In the genomic region with DNA sequence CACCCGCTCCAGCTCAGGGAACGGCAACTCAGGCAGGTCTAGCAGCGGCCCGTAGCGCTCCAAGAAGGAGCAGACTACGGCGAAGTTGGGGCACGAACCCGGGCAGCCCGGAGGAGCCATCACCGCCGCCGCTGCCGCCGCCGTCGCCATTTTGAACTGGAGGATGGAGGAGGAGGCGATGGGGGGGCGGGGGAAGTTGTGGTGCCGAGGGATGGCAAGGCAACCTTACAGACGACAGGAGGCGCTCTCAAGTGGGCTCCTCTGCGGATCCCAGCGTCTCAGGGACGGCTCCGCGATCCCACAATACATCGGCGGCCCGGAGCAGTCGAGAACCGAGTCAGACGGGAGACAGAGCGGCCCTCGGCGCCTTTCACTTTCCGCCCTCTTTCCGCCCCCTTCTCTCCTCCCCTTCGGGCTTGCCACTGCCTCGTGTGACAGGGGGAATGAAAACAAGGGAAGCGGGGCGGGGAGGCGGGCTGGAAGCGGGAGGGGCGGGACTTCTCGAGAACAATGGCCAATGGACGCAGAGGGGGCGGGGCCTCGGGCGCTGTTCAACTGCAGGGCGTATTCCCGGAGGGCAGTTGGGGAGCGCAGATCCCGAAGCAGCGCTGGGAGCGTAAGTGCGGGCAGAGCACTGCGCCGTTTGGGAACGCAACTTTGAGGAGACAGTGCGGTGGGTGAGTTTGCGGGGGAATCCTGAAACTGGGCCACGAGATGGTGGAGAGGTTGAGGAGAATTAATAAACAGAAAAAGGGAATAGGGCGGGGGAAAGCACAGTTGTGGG, we compare ENCODE assay signal across 8 cellular contexts. TPM values are rescaled to one million over a fixed set of nuclear protein-coding genes. Genes with fewer than 3 reads are reported as not detected.
DNase-seq lines count a peak whose midpoint lies in the region; ATAC-seq, FAIRE-seq and TF ChIP-seq lines count a peak whose summit lies in the region.

AAMDC (plus strand) TSS at position 580 of the 784 bp plus-strand sequence. CDS start 21,353 bp downstream, outside the sequence.
RSF1 (minus strand) TSS at position 158 of the 784 bp plus-strand sequence; CDS start at position 150, 8 bp downstream.

- intact Hi-C loops in left ventricle myocardium inferior (cut with micrococcal nuclease), result no loop called here
- intact Hi-C loops in prostate gland (cut with DNase I), result loop anchor here (1.0 to 10.0 kb wide), 3 partner anchors 174 to 754 kb away; partner anchors contain the start of genes INTS4 and NARS2

- DNase-seq in GM12891 (ENCODE audit: insufficient read length, low spot score), result peak; percentile 81
- peak; percentile 98 for DNase-seq in NCI-H1436 (lab: John Stamatoyannopoulos, UW)
- DNase-seq in T follicular helper cell (ENCODE audit: low read depth), result peak; percentile 97
- DNase-seq in amniotic epithelial cell (ENCODE audit: low read depth), result peak; percentile 98
- peak; percentile 99 for DNase-seq in left ventricle myocardium inferior
- DNase-seq in prostate gland (ENCODE audit: low spot score), result peak; percentile 99

- no peaks in the 10 kb centered on the region for H3K36me3 ChIP-seq in left ventricle myocardium inferior
- H3K36me3 ChIP-seq in prostate gland, result no peaks in the 10 kb centered on the region
- H3K36me3 ChIP-seq in urinary bladder (ENCODE audit: insufficient read depth), result no peaks in the 10 kb centered on the region

- under 1% methylated on average over 52 of the region's 64 CpGs for WGBS in prostate gland
- WGBS in urinary bladder, result under 1% methylated on average over 64 of the region's 64 CpGs

- peak; percentile 83 for ATAC-seq in HG02840 (IDR thresholded peaks at IDR 0.05; ENCODE audit: low FRiP score, unreplicated experiment)

- FAIRE-seq in GM12891 (lab: Jason Lieb, UNC), result peak; percentile 88

- TF ChIP-seq POLR2A in GM12891 (IDR thresholded peaks at IDR 0.05; ENCODE audit: low read depth, low read length) (no peak), prostate gland (IDR thresholded peaks at IDR 0.05) (peak; percentile 97)

- H3K27ac ChIP-seq in left ventricle myocardium inferior (replicated peaks) (peak within 1 kb of the TSS; percentile 93), prostate gland (peak within 1 kb of the TSS; percentile 96 to 97), urinary bladder (ENCODE audit: low read depth) (peak within 1 kb of the TSS; percentile 94)

- TF ChIP-seq CTCF in left ventricle myocardium inferior (IDR thresholded peaks at IDR 0.05; ENCODE audit: borderline replicate concordance) (peak; percentile 76), prostate gland (IDR thresholded peaks at IDR 0.05) (peak; percentile 36 to 80 (median 72))

- peak within 1 kb of the TSS; percentile 86 for H3K4me3 ChIP-seq in left ventricle myocardium inferior
- peak within 1 kb of the TSS; percentile 95 to 99 for H3K4me3 ChIP-seq in prostate gland
- H3K4me3 ChIP-seq in urinary bladder (ENCODE audit: low read depth, low read length), result peak within 1 kb of the TSS; percentile 99

- H3K4me1 ChIP-seq in left ventricle myocardium inferior (peaks cover 83% of the 10 kb centered on the region), prostate gland (replicated peaks) (peaks cover 5% of the 10 kb centered on the region), urinary bladder (ENCODE audit: insufficient read depth) (no peaks in the 10 kb centered on the region)

- H3K9me3 ChIP-seq in left ventricle myocardium inferior (replicated peaks), result no peaks in the 10 kb centered on the region
- H3K9me3 ChIP-seq in prostate gland, result no peaks in the 10 kb centered on the region

- H3K27me3 ChIP-seq in left ventricle myocardium inferior (ENCODE audit: low read depth) (no peaks in the 10 kb centered on the region), prostate gland (replicated peaks; ENCODE audit: insufficient read depth) (no peaks in the 10 kb centered on the region)

TF ChIP-seq in GM12891, 5 proteins besides CTCF, POLR2A, EP300 and RAD21:
- no peak; the same call in 1 of the 2 replicates for TF ChIP-seq POU2F2 (IDR thresholded peaks at IDR 0.05; ENCODE audit: low read depth, low read length)
- peak; percentile 79 for TF ChIP-seq TAF1 (IDR thresholded peaks at IDR 0.05; ENCODE audit: low read depth, low read length)

RNA-seq across cellular contexts. Expression of gene AAMDC, which starts in this region (rescaled TPM):
- polyA plus RNA-seq in GM12891 (2012; ENCODE audit: low read depth, missing spikeins), result 19.0 TPM
- total RNA-seq in left ventricle myocardium inferior (86.6 TPM), prostate gland (10 to 100 TPM; 27.0 to 27.5 TPM), urinary bladder (24.6 TPM)
- polyA plus RNA-seq in urinary bladder, result 74.5 TPM

RNA-seq across cellular contexts. Expression of gene RSF1, which starts in this region (rescaled TPM):
- polyA plus RNA-seq in GM12891 (2012; ENCODE audit: low read depth, missing spikeins), result 20.4 TPM
- total RNA-seq in left ventricle myocardium inferior (40.6 TPM), prostate gland (10 to 100 TPM; 25.5 to 46.2 TPM), urinary bladder (81.1 TPM)
- polyA plus RNA-seq in urinary bladder, result 20.5 TPM

Comparison
In these comparisons a context has a peak if more than half of its experiments do, and no peak if none do; other contexts are left out.
1. Peak in every context shown above with its lines: DNase-seq, ATAC-seq, H3K4me3 ChIP-seq and H3K27ac ChIP-seq.